8 cellular contexts compared by ENCODE assay signal in genomic region chr16:56425439-56425832, GRCh38. TPM values are rescaled to one million over a fixed set of nuclear protein-coding genes. Genes with fewer than 3 reads are reported as not detected.
DNase-seq lines count a peak whose midpoint lies in the region; ATAC-seq, FAIRE-seq and TF ChIP-seq lines count a peak whose summit lies in the region.

Gene AMFR (minus strand): TSS chr16:56425545. CDS start chr16:56425327, 218 bp downstream.

- peaks cover 5% of the 10 kb centered on the region; the same call in 1 of the 2 replicates for H3K9me3 ChIP-seq in SK-N-SH
- H3K9me3 ChIP-seq in pancreas, result no peaks in the 10 kb centered on the region
- no peaks in the 10 kb centered on the region for H3K9me3 ChIP-seq in tibial nerve

- WGBS in SK-N-SH (ENCODE audit: low lambda C conversion rate), result no CpG with 5 or more reads among the region's 57 CpGs
- 0 to 1% methylated on average over 30 to 57 of the region's 57 CpGs for WGBS in pancreas, 2 donors
- WGBS in tibial nerve, 2 donors, result 0% methylated on average over 1 to 3 of the region's 57 CpGs

- peaks cover 4 to 19% of the 10 kb centered on the region in 2 experiments for H3K36me3 ChIP-seq in SK-N-SH (replicated peaks in 1 of 2; ENCODE audit: control insufficient read depth in 1 of 2, insufficient read depth in 2 of 2, low read length in 1 of 2)
- no peaks in the 10 kb centered on the region for H3K36me3 ChIP-seq in pancreas
- H3K36me3 ChIP-seq in tibial nerve, result peaks cover 0 to 6% (median 0%) of the 10 kb centered on the region in 3 donors

- H3K79me2 ChIP-seq in SK-N-SH (ENCODE audit: insufficient read depth), result peaks cover 46% of the 10 kb centered on the region

- peak; percentile 44 for TF ChIP-seq CTCF in GM20000 (IDR thresholded peaks at IDR 0.05; ENCODE audit: extremely low read depth, missing control alignments)
- peak; percentile 19 for TF ChIP-seq CTCF in SK-N-SH (IDR thresholded peaks at IDR 0.05)
- peak in 3 of 4 donors; percentile 14 to 43 (median 41) for TF ChIP-seq CTCF in pancreas (IDR thresholded peaks at IDR 0.05)
- TF ChIP-seq CTCF in tibial nerve (IDR thresholded peaks at IDR 0.05), result peak; percentile 32 to 94 (median 77)

- H3K9me2 ChIP-seq in SK-N-SH, result no peaks in the 10 kb centered on the region

- no peak for FAIRE-seq in pancreas (lab: Jason Lieb, UNC)

- H3K4me3 ChIP-seq in SK-N-SH (ENCODE audit: low read depth in 2 of 2, low read length in 1 of 2), result peak within 1 kb of the TSS; percentile 80 to 93
- peak within 1 kb of the TSS; percentile 93 to 99 (median 96) for H3K4me3 ChIP-seq in pancreas
- peak within 1 kb of the TSS; percentile 80 to 98 (median 92) for H3K4me3 ChIP-seq in tibial nerve

- no peak for TF ChIP-seq RAD21 in SK-N-SH (IDR thresholded peaks at IDR 0.05; ENCODE audit: low read length)

- TF ChIP-seq EP300 in SK-N-SH (IDR thresholded peaks at IDR 0.05; ENCODE audit: borderline replicate concordance in 1 of 2, low read depth in 1 of 2, low read length in 1 of 2) (no peak), tibial nerve (IDR thresholded peaks at IDR 0.05) (no peak)

- H3F3A ChIP-seq in SK-N-SH (replicated peaks; ENCODE audit: insufficient read depth), result peaks cover 32% of the 10 kb centered on the region

- H3K9ac ChIP-seq in SK-N-SH, result peak within 1 kb of the TSS; percentile 92

- DNase-seq in DMS53 (lab: John Stamatoyannopoulos, UW) (peak; percentile 94), GM20000 (ENCODE audit: low spot score) (peak; percentile 97), HT-29 (ENCODE audit: low spot score) (peak; percentile 75), SK-N-SH (peak; percentile 95), Right ventricle myocardium superior (peak; percentile 79), pancreas (peak; percentile 53 to 87 (median 78)), tibial nerve (ENCODE audit: low spot score in 2 of 2) (peak in 1 of 2 donors; percentile 46)
- DNase-seq in activated naive CD8-positive, alpha-beta T cell treated with anti-CD3 and anti-CD28 coated beads, Interleukin-2, amount 50 U/mL, for 16 hours (ENCODE audit: low read depth, low spot score), result peak; percentile 35

- H3K4me1 ChIP-seq in SK-N-SH (ENCODE audit: control insufficient read depth in 1 of 2, insufficient read depth in 2 of 2, low read depth in 1 of 2, low read length in 1 of 2) (peaks cover 0 to 9% of the 10 kb centered on the region in 2 experiments; a peak in 3 of 4 replicates), pancreas (peaks cover 14 to 26% (median 18%) of the 10 kb centered on the region in 3 donors), tibial nerve (peaks cover 0 to 41% (median 27%) of the 10 kb centered on the region in 4 donors)

- intact Hi-C loops in Right ventricle myocardium superior (cut with DNase I), result no loop called here
- intact Hi-C loops in pancreas (cut with DNase I), result no loop called here

- H3K27me3 ChIP-seq in SK-N-SH (ENCODE audit: insufficient read depth) (no peaks in the 10 kb centered on the region), pancreas (no peaks in the 10 kb centered on the region), tibial nerve (no peaks in the 10 kb centered on the region)

- H3K27ac ChIP-seq in SK-N-SH (ENCODE audit: low read depth in 2 of 2, low read length in 1 of 2), result peak within 1 kb of the TSS; percentile 28 to 61; a peak in 3 of 4 replicates
- H3K27ac ChIP-seq in pancreas, result peak within 1 kb of the TSS; percentile 70 to 80 (median 76)
- H3K27ac ChIP-seq in tibial nerve, result peak within 1 kb of the TSS; percentile 90 to 96 (median 94)

- ATAC-seq in Right ventricle myocardium superior (ENCODE audit: poor library complexity) (peak; percentile 97), pancreas (peak; percentile 94 to 96 (median 95))

- H4K20me1 ChIP-seq in SK-N-SH (ENCODE audit: insufficient read depth), result peaks cover 37% of the 10 kb centered on the region

- POLR2A ChIA-PET in SK-N-SH (lab: Yijun Ruan, JAX), result no interaction called here

- H2AFZ ChIP-seq in SK-N-SH (ENCODE audit: low read depth), result peak within 1 kb of the TSS; percentile 69

- peak within 1 kb of the TSS; percentile 83 for H3K4me2 ChIP-seq in SK-N-SH

- CTCF ChIA-PET in SK-N-SH (lab: Yijun Ruan, JAX), result no interaction called here

- TF ChIP-seq POLR2A in tibial nerve (IDR thresholded peaks at IDR 0.05), result peak in 1 of 2 donors; percentile 46

TF ChIP-seq in SK-N-SH, 30 proteins besides CTCF, POLR2A, EP300 and RAD21 (continues in another document):
- TF ChIP-seq RXRA (IDR thresholded peaks at IDR 0.05; ENCODE audit: borderline replicate concordance, low read depth) (no peak), GABPA (IDR thresholded peaks at IDR 0.05; ENCODE audit: low read depth) (no peak), EZH2phosphoT487 (IDR thresholded peaks at IDR 0.05; ENCODE audit: borderline replicate concordance, low read depth) (no peak), TEAD4 (IDR thresholded peaks at IDR 0.05; ENCODE audit: borderline replicate concordance, insufficient read depth) (no peak), TCF12 (IDR thresholded peaks at IDR 0.05) (no peak), MXI1 (IDR thresholded peaks at IDR 0.05; ENCODE audit: low read depth, low read length) (no peak), YY1 (IDR thresholded peaks at IDR 0.05; ENCODE audit: low read depth) (no peak), CHD2 (IDR thresholded peaks at IDR 0.05; ENCODE audit: low read length, partially characterized antibody) (peak; percentile 23), RCOR1 (IDR thresholded peaks at IDR 0.05; ENCODE audit: low read length) (no peak), JUND (IDR thresholded peaks at IDR 0.05) (no peak), SIN3A (IDR thresholded peaks at IDR 0.05; ENCODE audit: borderline replicate concordance, low read depth, low read length) (no peak; the same call in 1 of the 2 replicates), FOXJ3 (CRISPR knock-in tag; IDR thresholded peaks at IDR 0.05) (no peak), TAF1 (IDR thresholded peaks at IDR 0.05; ENCODE audit: borderline replicate concordance, low read depth, low read length) (peak; percentile 36; the same call in 1 of the 2 replicates), NRF1 (IDR thresholded peaks at IDR 0.05; ENCODE audit: low read depth, low read length) (peak; percentile 30), USF1 (IDR thresholded peaks at IDR 0.05; ENCODE audit: borderline replicate concordance, low read depth) (no peak), MEF2A (IDR thresholded peaks at IDR 0.05; ENCODE audit: borderline replicate concordance, low read depth) (no peak), PBX3 (IDR thresholded peaks at IDR 0.05) (0 out of 2 replicates have a peak, but pooled peaks have one; percentile 10), POLR2AphosphoS5 (IDR thresholded peaks at IDR 0.05; ENCODE audit: low read depth, low read length) (0 out of 2 replicates have a peak, but pooled peaks have one; percentile 28), SMC3 (IDR thresholded peaks at IDR 0.05; ENCODE audit: low read depth, low read length) (no peak), FOXM1 (IDR thresholded peaks at IDR 0.05; ENCODE audit: low read depth) (no peak), RFX5 (IDR thresholded peaks at IDR 0.05; ENCODE audit: low read length) (no peak), ZBTB33 (IDR thresholded peaks at IDR 0.05; ENCODE audit: borderline replicate concordance, low read depth) (no peak)

RNA-seq across cellular contexts. Expression of gene AMFR, which starts in this region (rescaled TPM):
- total RNA-seq in HT-29 (2014; rRNA removed; shearing (Covaris generic)), result 75.9 and 82.9 TPM in 2 replicates
- 52.9 and 65.3 TPM in 2 replicates for polyA plus RNA-seq in SK-N-SH (2012; rRNA removed)
- polyA plus RNA-seq in SK-N-SH (2012; cell fraction: cytosol; rRNA removed), result 40.4 and 50.6 TPM in 2 replicates
- 56.5 and 61.3 TPM in 2 replicates for polyA plus RNA-seq in SK-N-SH (2012; cell fraction: nucleus; rRNA removed)
- 63.0 TPM for total RNA-seq in Right ventricle myocardium superior
- total RNA-seq in pancreas, result 10 to 100 TPM; 43.9 to 64.2 (median 52.8) TPM
- polyA plus RNA-seq in pancreas, result 10 to 100 TPM; 29.2 to 37.4 TPM
- total RNA-seq in tibial nerve, result 100 to 1,000 TPM; 263 to 334 (median 292) TPM

Comparison
In these comparisons a context has a peak if more than half of its experiments do, and no peak if none do; other contexts are left out.
1. CTCF ChIP-seq: peak in every context shown above with its lines; median percentile 77 in tibial nerve; 44 in GM20000; 41 in pancreas; 19 in SK-N-SH.